15 cellular contexts compared by ENCODE assay signal in genomic region chr7:24833548-24833947, GRCh38.
DNase-seq lines count a peak whose midpoint lies in the region; ATAC-seq, FAIRE-seq and TF ChIP-seq lines count a peak whose summit lies in the region.
"Had no signal": no experiment of that assay in that cellular context is flagged by ENCODE, and none has a peak within 500 bp of the region (broad histone marks: within the 10 kb centered on the region; RNA-seq: fewer than 3 reads in every experiment).

No MANE protein-coding gene starts in this region.

- no peak overlapping the region for H2AFZ ChIP-seq in neural progenitor cell (replicated peaks)

- no peaks in the 10 kb centered on the region for H3K79me2 ChIP-seq in neural progenitor cell (ENCODE audit: low read depth)

- H3K36me3 ChIP-seq in neural progenitor cell (no peaks in the 10 kb centered on the region), kidney (ENCODE audit: control insufficient read depth in 1 of 2, insufficient read depth in 2 of 2, low read length in 2 of 2) (peaks cover 0 to 6% of the 10 kb centered on the region in 2 donors)

- H3K4me3 Mint-ChIP-seq in neural progenitor cell, result no peak overlapping the region
- H3K4me3 Mint-ChIP-seq: activated CD8-positive, alpha-beta memory T cell treated with anti-CD3 and anti-CD28 coated beads, Interleukin-2, amount 10 ng/mL, durations not matched to agents 7 days and 5 days; activated naive CD4-positive, alpha-beta T cell treated with anti-CD3 and anti-CD28 coated beads for 36 hours had no signal

- DNase-seq in CD1c-positive myeloid dendritic cell (ENCODE audit: extremely low spot score) (peak; percentile 87), caudate nucleus (lab: John Stamatoyannopoulos, UW) (no peak), neural progenitor cell (ENCODE audit: low spot score) (no peak), amniotic stem cell (lab: John Stamatoyannopoulos, UW) (no peak), kidney (no peak), NAMALWA (ENCODE audit: low spot score) (no peak)
- DNase-seq: activated CD8-positive, alpha-beta memory T cell treated with anti-CD3 and anti-CD28 coated beads, Interleukin-2, amount 10 ng/mL, durations not matched to agents 7 days and 5 days; activated naive CD4-positive, alpha-beta T cell treated with anti-CD3 and anti-CD28 coated beads for 36 hours; central memory CD4-positive, alpha-beta T cell; NCI-H1694 treated with DMSO at 0.1 percent for 48 hours; NCI-H510A treated with DMSO at 0.1 percent for 48 hours; PC-3; stimulated activated naive CD4-positive, alpha-beta T cell had no signal

- H3K27ac ChIP-seq in caudate nucleus (ENCODE audit: low read depth, low read length) (peak overlapping the region; percentile 62), neural progenitor cell (no peak overlapping the region), kidney (ENCODE audit: low read depth in 2 of 2, low read length in 2 of 2) (no peak overlapping the region)

- ATAC-seq in HG02798 (IDR thresholded peaks at IDR 0.05; ENCODE audit: poor library complexity, unreplicated experiment), result peak; percentile 26
- no peak for ATAC-seq in HG03025 (IDR thresholded peaks at IDR 0.05; ENCODE audit: low FRiP score, unreplicated experiment)
- ATAC-seq: activated CD8-positive, alpha-beta memory T cell treated with anti-CD3 and anti-CD28 coated beads, Interleukin-2, amount 10 ng/mL, durations not matched to agents 7 days and 5 days; PC-3 had no signal

- H3F3A ChIP-seq in neural progenitor cell (ENCODE audit: low read depth), result no peaks in the 10 kb centered on the region

- no peak overlapping the region for H3K9ac ChIP-seq in neural progenitor cell
- no peak overlapping the region for H3K9ac ChIP-seq in kidney (ENCODE audit: low read length in 2 of 2)

- no peaks in the 10 kb centered on the region for H3K27me3 ChIP-seq in neural progenitor cell

- no peaks in the 10 kb centered on the region for H4K20me1 ChIP-seq in neural progenitor cell (ENCODE audit: low read depth)

- intact Hi-C loops in kidney (cut with DNase I), result no loop called here

- H3K9me3 Mint-ChIP-seq in neural progenitor cell, result no peaks in the 10 kb centered on the region
- H3K9me3 Mint-ChIP-seq: activated naive CD4-positive, alpha-beta T cell treated with anti-CD3 and anti-CD28 coated beads for 36 hours had no signal

- H3K27ac Mint-ChIP-seq in neural progenitor cell, result peak overlapping the region; percentile 66
- H3K27ac Mint-ChIP-seq: activated CD8-positive, alpha-beta memory T cell treated with anti-CD3 and anti-CD28 coated beads, Interleukin-2, amount 10 ng/mL, durations not matched to agents 7 days and 5 days; activated naive CD4-positive, alpha-beta T cell treated with anti-CD3 and anti-CD28 coated beads for 36 hours had no signal

- H3K9me3 ChIP-seq in neural progenitor cell (ENCODE audit: low read depth) (no peaks in the 10 kb centered on the region), kidney (ENCODE audit: control insufficient read depth in 1 of 2, low read length in 2 of 2) (no peaks in the 10 kb centered on the region)

- peaks cover 28% of the 10 kb centered on the region for H3K4me1 Mint-ChIP-seq in neural progenitor cell

- no peaks in the 10 kb centered on the region for H3K27me3 Mint-ChIP-seq in neural progenitor cell (ENCODE audit: insufficient read depth, low read depth)
- H3K27me3 Mint-ChIP-seq: activated CD8-positive, alpha-beta memory T cell treated with anti-CD3 and anti-CD28 coated beads, Interleukin-2, amount 10 ng/mL, durations not matched to agents 7 days and 5 days had no signal

- no peak overlapping the region for H3K4me3 ChIP-seq in neural progenitor cell
- H3K4me3 ChIP-seq in kidney (ENCODE audit: low read length in 2 of 2), result no peak overlapping the region

- no peaks in the 10 kb centered on the region for H3K4me1 ChIP-seq in neural progenitor cell
- no peaks in the 10 kb centered on the region for H3K4me1 ChIP-seq in kidney (ENCODE audit: control insufficient read depth in 1 of 2, insufficient read depth in 1 of 2, low read depth in 1 of 2, low read length in 2 of 2)

- no peak for FAIRE-seq in kidney (lab: Jason Lieb, UNC)

- no peak overlapping the region for H3K4me2 ChIP-seq in neural progenitor cell

- TF ChIP-seq CTCF in neural progenitor cell (IDR thresholded peaks at IDR 0.05) (no peak), kidney (IDR thresholded peaks at IDR 0.05; ENCODE audit: borderline replicate concordance, extremely low read depth, insufficient read depth) (no peak)

- H3K36me3 Mint-ChIP-seq in neural progenitor cell, result peaks cover 10% of the 10 kb centered on the region
